ENCODE assay signal across 19 cellular contexts in the genomic region with DNA sequence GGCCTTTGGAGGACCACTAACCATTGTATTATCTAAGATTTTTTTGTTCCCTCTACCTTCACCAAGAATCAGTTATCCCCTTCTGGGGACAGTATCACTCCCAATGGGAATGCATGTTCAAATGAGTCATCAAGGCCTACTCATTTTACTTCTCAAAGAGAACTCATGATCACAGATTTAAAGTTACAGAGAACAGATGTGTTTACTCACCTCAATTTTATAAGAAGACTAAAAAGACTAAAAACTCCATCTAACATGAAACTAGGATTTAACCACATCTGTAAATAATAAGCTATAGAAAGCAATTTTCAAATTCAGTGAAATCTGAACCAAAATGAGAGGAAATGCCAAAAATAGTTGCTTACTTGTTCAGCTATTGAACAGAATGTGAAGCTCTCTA.
DNase-seq lines count a peak whose midpoint lies in the region; ATAC-seq and TF ChIP-seq lines count a peak whose summit lies in the region.
"Had no signal": no experiment of that assay in that cellular context is flagged by ENCODE, and none has a peak within 500 bp of the region (broad histone marks: within the 10 kb centered on the region; RNA-seq: fewer than 3 reads in every experiment).

No MANE protein-coding gene starts in this region.

- H2BK120ac ChIP-seq in trophoblast cell (ENCODE audit: insufficient read depth, low read length, poor library complexity): no peak overlapping the region

- peak; percentile 4 for DNase-seq in A673 (ENCODE audit: low spot score)
- DNase-seq in GM23338 (ENCODE audit: low spot score): no peak
- DNase-seq in amniotic stem cell (lab: John Stamatoyannopoulos, UW): peak; percentile 6
- peak; percentile 4 for DNase-seq in fibroblast of villous mesenchyme (ENCODE audit: low read depth)
- DNase-seq in NCI-H524 treated with DMSO at 0.1 percent for 48 hours (lab: John Stamatoyannopoulos, UW): no peak
- DNase-seq in activated T-cell treated with anti-CD3 and anti-CD28 coated beads, Interleukin-2, amount 50 U/mL, for 24 hours: no peak
- no peak for DNase-seq in trophoblast cell
- DNase-seq: 8988T; activated naive CD4-positive, alpha-beta T cell treated with Interleukin-2 at 50 U/mL for 16 hours; central memory CD4-positive, alpha-beta T cell; heart left ventricle; NCI-H1048; NCI-H748 treated with DMSO at 0.1 percent for 48 hours; ovary; Peyer's patch; spleen had no signal

- no peak overlapping the region for H2AFZ ChIP-seq in GM23338
- no peak overlapping the region for H2AFZ ChIP-seq in trophoblast cell (ENCODE audit: insufficient read depth, low read length, poor library complexity)

- H3K9me3 Mint-ChIP-seq in GM23338: no peaks in the 10 kb centered on the region
- no peaks in the 10 kb centered on the region for H3K9me3 Mint-ChIP-seq in activated T-cell treated with anti-CD3 and anti-CD28 coated beads, Interleukin-2, amount 50 U/mL, for 24 hours
- H3K9me3 Mint-ChIP-seq: stimulated activated naive CD8-positive, alpha-beta T cell treated with anti-CD3 and anti-CD28 coated beads, Interleukin-15, Interleukin-2, amounts not matched to agents 100 ng/mL and 50 ng/mL, for 24 hours; WTC11 had no signal

- H3K79me2 ChIP-seq in GM23338 (replicated peaks; ENCODE audit: insufficient read depth): no peaks in the 10 kb centered on the region
- peaks cover 2% of the 10 kb centered on the region for H3K79me2 ChIP-seq in trophoblast cell (ENCODE audit: control insufficient read depth, insufficient read depth, low read length, poor library complexity)

- H3K18ac ChIP-seq in trophoblast cell (ENCODE audit: low read length): no peak overlapping the region

- no peaks in the 10 kb centered on the region for H3F3A ChIP-seq in GM23338 (replicated peaks; ENCODE audit: low read depth)

- H4K20me1 ChIP-seq in GM23338 (replicated peaks; ENCODE audit: insufficient read depth): no peaks in the 10 kb centered on the region

- no peaks in the 10 kb centered on the region for H3K27me3 Mint-ChIP-seq in GM23338 (ENCODE audit: insufficient read depth, low read depth, poor library complexity)
- H3K27me3 Mint-ChIP-seq in activated T-cell treated with anti-CD3 and anti-CD28 coated beads, Interleukin-2, amount 50 U/mL, for 24 hours: peaks cover 5% of the 10 kb centered on the region
- H3K27me3 Mint-ChIP-seq: stimulated activated naive CD8-positive, alpha-beta T cell treated with anti-CD3 and anti-CD28 coated beads, Interleukin-15, Interleukin-2, amounts not matched to agents 100 ng/mL and 50 ng/mL, for 24 hours had no signal

- POLR2A ChIA-PET in A673 (lab: Charles Lee; ENCODE audit: low non-redundant PET): no interaction called here

- H3K4me1 ChIP-seq in A673 (ENCODE audit: insufficient read depth, low read length, poor library complexity, severe bottlenecking): no peaks in the 10 kb centered on the region
- H3K4me1 ChIP-seq in GM23338 (ENCODE audit: insufficient read depth): no peaks in the 10 kb centered on the region
- H3K4me1 ChIP-seq in trophoblast cell (ENCODE audit: control insufficient read depth in 1 of 2, insufficient read depth in 2 of 2, low read length in 2 of 2): no peaks in the 10 kb centered on the region
- H3K4me1 ChIP-seq: heart left ventricle, Peyer's patch, spleen had no signal

- H3K4me2 ChIP-seq in GM23338 (no peak overlapping the region), trophoblast cell (ENCODE audit: low read length) (no peak overlapping the region)

- no peak overlapping the region for H3K4me3 ChIP-seq in A673 (ENCODE audit: low read depth, low read length, poor library complexity, severe bottlenecking)
- no peak overlapping the region for H3K4me3 ChIP-seq in GM23338
- H3K4me3 ChIP-seq in fibroblast of villous mesenchyme (ENCODE audit: low read depth, low read length): no peak overlapping the region
- no peak overlapping the region for H3K4me3 ChIP-seq in trophoblast cell (ENCODE audit: low read depth, low read length)
- H3K4me3 ChIP-seq: heart left ventricle, ovary, Peyer's patch, spleen had no signal

- CTCF ChIA-PET in A673 (lab: Charles Lee): no interaction called here

- H3K79me1 ChIP-seq in trophoblast cell (ENCODE audit: low read length): no peaks in the 10 kb centered on the region

- H3K4ac ChIP-seq in trophoblast cell (ENCODE audit: low read depth, low read length): no peak overlapping the region

- H4K8ac ChIP-seq in trophoblast cell (ENCODE audit: low read depth, low read length): no peak overlapping the region

- no peak overlapping the region for H2BK5ac ChIP-seq in trophoblast cell (ENCODE audit: low read depth, low read length, poor library complexity)

- no peak overlapping the region for H4K12ac ChIP-seq in trophoblast cell (ENCODE audit: low read depth, low read length)

- H4K91ac ChIP-seq in trophoblast cell (ENCODE audit: low read depth, low read length): no peak overlapping the region

- H3K27me3 ChIP-seq in A673 (replicated peaks; ENCODE audit: insufficient read depth, low read depth, low read length, poor library complexity): no peaks in the 10 kb centered on the region
- H3K27me3 ChIP-seq in GM23338 (ENCODE audit: insufficient read depth): no peaks in the 10 kb centered on the region
- no peaks in the 10 kb centered on the region for H3K27me3 ChIP-seq in trophoblast cell (ENCODE audit: insufficient read depth, low read length)
- H3K27me3 ChIP-seq: heart left ventricle, ovary, Peyer's patch, spleen had no signal

- no peaks in the 10 kb centered on the region for H3K36me3 Mint-ChIP-seq in GM23338 (ENCODE audit: low read depth)
- H3K36me3 Mint-ChIP-seq in activated T-cell treated with anti-CD3 and anti-CD28 coated beads, Interleukin-2, amount 50 U/mL, for 24 hours (ENCODE audit: low read depth): no peaks in the 10 kb centered on the region
- H3K36me3 Mint-ChIP-seq: WTC11 had no signal

- no peak overlapping the region for H3K4me3 Mint-ChIP-seq in GM23338
- no peak overlapping the region for H3K4me3 Mint-ChIP-seq in activated T-cell treated with anti-CD3 and anti-CD28 coated beads, Interleukin-2, amount 50 U/mL, for 24 hours
- H3K4me3 Mint-ChIP-seq: stimulated activated naive CD8-positive, alpha-beta T cell treated with anti-CD3 and anti-CD28 coated beads, Interleukin-15, Interleukin-2, amounts not matched to agents 100 ng/mL and 50 ng/mL, for 24 hours; WTC11 had no signal

- H3K9me3 ChIP-seq in A673 (ENCODE audit: low read depth, low read length, poor library complexity, severe bottlenecking) (no peaks in the 10 kb centered on the region), trophoblast cell (ENCODE audit: insufficient read depth, low read depth, low read length) (no peaks in the 10 kb centered on the region)
- H3K9me3 ChIP-seq: heart left ventricle, ovary, Peyer's patch, spleen had no signal

- intact Hi-C loops in A673 (cut with micrococcal nuclease; ENCODE audit: unreplicated experiment): no loop called here

- no peak overlapping the region for H2AK5ac ChIP-seq in trophoblast cell (ENCODE audit: low read length)

- H3K23ac ChIP-seq in trophoblast cell (ENCODE audit: low read length): no peak overlapping the region

- ATAC-seq in GM23338: no peak
- no peak for ATAC-seq in HG02852 (IDR thresholded peaks at IDR 0.05; ENCODE audit: unreplicated experiment)
- ATAC-seq: heart left ventricle, WTC11 had no signal

- no peak overlapping the region for H3K14ac ChIP-seq in trophoblast cell (ENCODE audit: low read length)

- H3K27ac Mint-ChIP-seq in GM23338: peak overlapping the region; percentile 48; the same call in 1 of the 2 replicates
- H3K27ac Mint-ChIP-seq in activated T-cell treated with anti-CD3 and anti-CD28 coated beads, Interleukin-2, amount 50 U/mL, for 24 hours: no peak overlapping the region
- H3K27ac Mint-ChIP-seq: stimulated activated naive CD8-positive, alpha-beta T cell treated with anti-CD3 and anti-CD28 coated beads, Interleukin-15, Interleukin-2, amounts not matched to agents 100 ng/mL and 50 ng/mL, for 24 hours; WTC11 had no signal

- H3K4me1 Mint-ChIP-seq in GM23338: peaks cover 3% of the 10 kb centered on the region; the same call in 2 of the 3 replicates
- no peaks in the 10 kb centered on the region for H3K4me1 Mint-ChIP-seq in activated T-cell treated with anti-CD3 and anti-CD28 coated beads, Interleukin-2, amount 50 U/mL, for 24 hours (ENCODE audit: low read depth)

- TF ChIP-seq CTCF in A673 (conservative IDR thresholded peaks at IDR 0.05; ENCODE audit: low read depth, low read length): no peak
- no peak for TF ChIP-seq CTCF in GM23338 (conservative IDR thresholded peaks at IDR 0.05; ENCODE audit: low read depth in 2 of 2)
- TF ChIP-seq CTCF in fibroblast of villous mesenchyme (IDR thresholded peaks at IDR 0.05; ENCODE audit: insufficient read depth, low read depth, low read length): no peak

- no peaks in the 10 kb centered on the region for H3K36me3 ChIP-seq in A673 (ENCODE audit: insufficient read depth, low read length, poor library complexity, severe bottlenecking)
- no peaks in the 10 kb centered on the region for H3K36me3 ChIP-seq in GM23338 (ENCODE audit: insufficient read depth)
- no peaks in the 10 kb centered on the region for H3K36me3 ChIP-seq in trophoblast cell (ENCODE audit: control insufficient read depth in 1 of 2, insufficient read depth in 2 of 2, low read length in 2 of 2)
- H3K36me3 ChIP-seq: heart left ventricle, ovary, Peyer's patch, spleen had no signal

- H3K27ac ChIP-seq in A673 (ENCODE audit: low read depth, low read length, poor library complexity, severe bottlenecking) (no peak overlapping the region), GM23338 (ENCODE audit: low read depth) (no peak overlapping the region), trophoblast cell (ENCODE audit: low read depth, low read length) (no peak overlapping the region)
- H3K27ac ChIP-seq: heart left ventricle, ovary, Peyer's patch, spleen had no signal

- BruUV-seq in A673 (replicated peaks; lab: Mats Ljungman, UMichigan): no TSS peak

- H3K9ac ChIP-seq in trophoblast cell (ENCODE audit: low read length): no peak overlapping the region

- H2BK12ac ChIP-seq in trophoblast cell (ENCODE audit: low read length): no peak overlapping the region

- no peaks in the 10 kb centered on the region for H3K9me2 ChIP-seq in GM23338 (ENCODE audit: insufficient read depth)

TF ChIP-seq in GM23338, 12 proteins besides CTCF, POLR2A, EP300 and RAD21 (continues in another document):
- TF ChIP-seq POLR2AphosphoS5 (IDR thresholded peaks at IDR 0.05; ENCODE audit: low read depth) (no peak), NANOG (IDR thresholded peaks at IDR 0.05; ENCODE audit: borderline replicate concordance) (no peak), EZH2 (IDR thresholded peaks at IDR 0.05; ENCODE audit: low read depth, unreplicated experiment) (no peak)

Comparison
In these comparisons a context has a peak if more than half of its experiments do, and no peak if none do; other contexts are left out.
1. DNase-seq: peak in A673 (single experiment), amniotic stem cell (single experiment) and fibroblast of villous mesenchyme (single experiment); none in GM23338 (single experiment), NCI-H524 treated with DMSO at 0.1 percent for 48 hours (single experiment), activated T-cell treated with anti-CD3 and anti-CD28 coated beads, Interleukin-2, amount 50 U/mL, for 24 hours (single experiment) and trophoblast cell (0 of 2).